In genomic region chr2:77101796-77102452, GRCh38 we compare ENCODE assay signal across 26 cellular contexts.
"Had no signal": no experiment of that assay in that cellular context is flagged by ENCODE, and none has a peak within 500 bp of the region (broad histone marks: within the 10 kb centered on the region; RNA-seq: fewer than 3 reads in every experiment).

No MANE protein-coding gene starts in this region.

- H3K4me3 ChIP-seq: ascending aorta, body of pancreas, MG63, Peyer's patch, SJSA1 had no signal

- H3K27me3 Mint-ChIP-seq: activated B cell treated with CpG ODN at 0.5 μM for 24 hours; activated CD4-positive, alpha-beta T cell treated with anti-CD3 and anti-CD28 coated beads, Interleukin-2, amount 10 ng/mL, durations not matched to agents 24 days and 14 days; activated naive CD8-positive, alpha-beta T cell treated with anti-CD3 and anti-CD28 coated beads, Interleukin-2, amount 50 U/mL, for 24 hours had no signal

- H3K4me1 ChIP-seq: ascending aorta, body of pancreas, Peyer's patch, SJSA1 had no signal

- H3K27me3 ChIP-seq: ascending aorta, body of pancreas, MG63, Peyer's patch, SJSA1 had no signal

- H3K27ac Mint-ChIP-seq: activated B cell treated with CpG ODN at 0.5 μM for 24 hours; activated CD4-positive, alpha-beta T cell treated with anti-CD3 and anti-CD28 coated beads, Interleukin-2, amount 10 ng/mL, durations not matched to agents 24 days and 14 days; activated naive CD4-positive, alpha-beta T cell treated with anti-CD3 and anti-CD28 coated beads, Interleukin-2, amount 50 U/mL, for 72 hours; activated naive CD8-positive, alpha-beta T cell treated with anti-CD3 and anti-CD28 coated beads, Interleukin-2, amount 50 U/mL, for 24 hours; T-helper 1 cell treated with Interleukin-12 subunit alpha and Interleukin-12 subunit beta and Interleukin-4 antibody, amounts not matched to agents 30 μg/mL and 1 μg/mL, for 36 hours had no signal

- H3K4me3 Mint-ChIP-seq: activated B cell treated with CpG ODN at 0.5 μM for 24 hours; activated CD4-positive, alpha-beta T cell treated with anti-CD3 and anti-CD28 coated beads, Interleukin-2, amount 10 ng/mL, durations not matched to agents 24 days and 14 days; activated naive CD8-positive, alpha-beta T cell treated with anti-CD3 and anti-CD28 coated beads, Interleukin-2, amount 50 U/mL, for 24 hours; activated T-cell treated with anti-CD3 and anti-CD28 coated beads, Interleukin-2, amount 50 U/mL, for 4 hours; T-helper 1 cell treated with Interleukin-12 subunit alpha and Interleukin-12 subunit beta and Interleukin-4 antibody, amounts not matched to agents 30 μg/mL and 1 μg/mL, for 36 hours had no signal

- ATAC-seq: activated naive CD4-positive, alpha-beta T cell treated with anti-CD3 and anti-CD28 coated beads, Interleukin-2, amount 50 U/mL, for 72 hours; activated naive CD8-positive, alpha-beta T cell treated with anti-CD3 and anti-CD28 coated beads, Interleukin-2, amount 50 U/mL, for 24 hours; activated T-cell treated with anti-CD3 and anti-CD28 coated beads, Interleukin-2, amount 50 U/mL, for 4 hours; body of pancreas; SK-N-SH treated with all-trans-retinoic acid at 6 μM for 48 hours had no signal

- H3K9me3 ChIP-seq: ascending aorta, body of pancreas, MG63, Peyer's patch had no signal

- H3K36me3 Mint-ChIP-seq: activated naive CD4-positive, alpha-beta T cell treated with anti-CD3 and anti-CD28 coated beads, Interleukin-2, amount 50 U/mL, for 72 hours had no signal

- DNase-seq: activated B cell treated with CpG ODN at 0.5 μM for 24 hours; activated CD4-positive, alpha-beta T cell treated with anti-CD3 and anti-CD28 coated beads for 1 hour; activated CD4-positive, alpha-beta T cell treated with anti-CD3 and anti-CD28 coated beads, Interleukin-2, amount 10 ng/mL, durations not matched to agents 24 days and 14 days; activated CD4-positive, alpha-beta T cell treated with anti-CD3 and anti-CD28 coated beads, Interleukin-2, amount 50 U/mL, for 48 hours; activated CD8-positive, alpha-beta memory T cell treated with anti-CD3 and anti-CD28 coated beads for 24 hours; activated effector memory CD4-positive, alpha-beta T cell treated with anti-CD3 and anti-CD28 coated beads, Interleukin-2, amount 50 U/mL, for 16 hours; activated naive CD4-positive, alpha-beta T cell treated with Interleukin-2 at 50 U/mL for 16 hours; activated naive CD8-positive, alpha-beta T cell treated with anti-CD3 and anti-CD28 coated beads, Interleukin-2, amount 50 U/mL, for 24 hours; activated T-cell treated with anti-CD3 and anti-CD28 coated beads, Interleukin-2, amount 50 U/mL, for 4 hours; amniotic stem cell; body of pancreas; MG63; NCI-H1105; NCI-H1436; NCI-H187; NCI-H2081; NCI-H446; NCI-H524; Peyer's patch; SHP77 had no signal

- H3K36me3 ChIP-seq: ascending aorta, MG63, Peyer's patch, SJSA1 had no signal

- H3K9me3 Mint-ChIP-seq: activated CD4-positive, alpha-beta T cell treated with anti-CD3 and anti-CD28 coated beads, Interleukin-2, amount 10 ng/mL, durations not matched to agents 24 days and 14 days had no signal

- H3K4me1 Mint-ChIP-seq: activated B cell treated with CpG ODN at 0.5 μM for 24 hours; activated CD4-positive, alpha-beta T cell treated with anti-CD3 and anti-CD28 coated beads, Interleukin-2, amount 10 ng/mL, durations not matched to agents 24 days and 14 days; activated naive CD8-positive, alpha-beta T cell treated with anti-CD3 and anti-CD28 coated beads, Interleukin-2, amount 50 U/mL, for 24 hours had no signal

- H3K27ac ChIP-seq: ascending aorta, body of pancreas, Peyer's patch, RWPE1, SJSA1 had no signal
